20 cellular contexts compared by ENCODE assay signal in the genomic region with DNA sequence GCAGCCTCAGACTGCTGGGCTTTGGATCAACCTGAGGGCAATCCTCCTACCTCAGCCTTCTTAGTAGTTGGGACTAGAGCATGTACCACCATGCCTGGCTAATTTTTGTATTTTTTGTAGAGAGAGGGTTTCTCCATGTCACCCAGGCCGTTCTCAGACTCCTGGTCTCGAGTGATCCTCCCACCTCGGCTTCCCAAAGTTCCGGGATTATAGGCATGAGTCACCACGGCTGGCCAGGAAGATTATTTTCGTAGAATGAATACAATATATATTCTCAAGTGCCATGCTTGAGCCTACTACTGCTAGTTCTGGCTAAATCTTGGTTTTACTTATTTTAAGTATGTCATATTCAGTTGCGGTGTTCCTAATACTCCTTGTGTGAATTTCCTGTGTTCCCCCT.
A peak's percentile ranks its signal among the peaks of the same experiment; 100 is the strongest.
DNase-seq lines count a peak whose midpoint lies in the region; ATAC-seq, FAIRE-seq and TF ChIP-seq lines count a peak whose summit lies in the region.
"Had no signal": no experiment of that assay in that cellular context is flagged by ENCODE, and none has a peak within 500 bp of the region (broad histone marks: within the 10 kb centered on the region; RNA-seq: fewer than 3 reads in every experiment).

No MANE protein-coding gene starts in this region.

- H3K4me2 ChIP-seq in A549 (no peak overlapping the region), K562 (ENCODE audit: insufficient read depth, low read length) (no peak overlapping the region; the same call in 1 of the 2 replicates)
- H3K4me2 ChIP-seq: SK-N-SH had no signal

- H3K27ac ChIP-seq in A549 (no peak overlapping the region), K562 (ENCODE audit: extremely low read depth, low read depth, low read length) (no peak overlapping the region), spleen (no peak overlapping the region)
- H3K27ac ChIP-seq: HL-60 had no signal

- ATAC-seq in A549 (no peak), K562 (no peak), HG03045 (IDR thresholded peaks at IDR 0.05; ENCODE audit: unreplicated experiment) (no peak)
- ATAC-seq: Panc1 had no signal

- no peak for TF ChIP-seq POLR2A in A549 (IDR thresholded peaks at IDR 0.05; ENCODE audit: low read length)
- no peak for TF ChIP-seq POLR2A in K562 (conservative IDR thresholded peaks at IDR 0.05)
- TF ChIP-seq POLR2A in spleen (IDR thresholded peaks at IDR 0.05): no peak

- no peaks in the 10 kb centered on the region for H4K20me1 ChIP-seq in K562 (replicated peaks; ENCODE audit: control insufficient read depth, insufficient read depth, low read length)

- H2AFZ ChIP-seq in K562 (ENCODE audit: low read depth, low read length): peak overlapping the region; percentile 59

- peaks cover 5% of the 10 kb centered on the region for H3K4me1 ChIP-seq in A549
- no peaks in the 10 kb centered on the region; a peak in 3 of 5 replicates for H3K4me1 ChIP-seq in K562 (replicated peaks in 1 of 2; ENCODE audit: control insufficient read depth in 2 of 2, insufficient read depth in 2 of 2, low read length in 2 of 2)
- H3K4me1 ChIP-seq in spleen: peaks cover 0 to 10% (median 7%) of the 10 kb centered on the region in 6 donors

- no peak for DNase-seq in A549 (ENCODE audit: low read depth in 1 of 2, low spot score in 1 of 2)
- peak; percentile 30 for DNase-seq in HT1080 (ENCODE audit: low read depth)
- peak in 1 of 4 experiments; percentile 18 for DNase-seq in K562 (ENCODE audit: extremely low read depth in 1 of 4, low spot score in 3 of 4)
- peak; percentile 9 to 11 for DNase-seq in lung microvascular endothelial cell (ENCODE audit: low read depth in 2 of 2)
- DNase-seq in NCI-H146 (lab: John Stamatoyannopoulos, UW): no peak
- DNase-seq in spleen: no peak
- DNase-seq in activated naive CD4-positive, alpha-beta T cell treated with anti-CD3 and anti-CD28 coated beads, Interleukin-2, amount 50 U/mL, for 16 hours: no peak
- DNase-seq: ACHN; CD4-positive, CD25-positive, alpha-beta regulatory T cell; DMS53; KBM-7; NCI-H1436; NCI-H2081; NCI-H510A treated with DMSO at 0.1 percent for 48 hours; Right ventricle myocardium superior; SK-N-SH had no signal

- H3K36me3 ChIP-seq in K562 (ENCODE audit: control insufficient read depth, insufficient read depth, low read length): no peaks in the 10 kb centered on the region
- no peaks in the 10 kb centered on the region for H3K36me3 ChIP-seq in spleen
- H3K36me3 ChIP-seq: HAP-1 had no signal

- H3K4me3 ChIP-seq in A549: no peak overlapping the region
- H3K4me3 ChIP-seq in K562: no peak overlapping the region
- no peak overlapping the region for H3K4me3 ChIP-seq in spleen
- H3K4me3 ChIP-seq: HAP-1 had no signal

- H3K27me3 ChIP-seq in K562 (ENCODE audit: control insufficient read depth in 2 of 2, insufficient read depth in 2 of 2, low read length in 2 of 2) (peaks cover 0 to 5% of the 10 kb centered on the region in 2 experiments; a peak in 3 of 5 replicates), spleen (replicated peaks in 1 of 7) (peaks cover 0 to 21% (median 0%) of the 10 kb centered on the region in 7 donors)

- H3K9me1 ChIP-seq in K562 (ENCODE audit: control insufficient read depth, insufficient read depth, low read length): no peaks in the 10 kb centered on the region

- no peaks in the 10 kb centered on the region for H3K79me2 ChIP-seq in K562 (ENCODE audit: control insufficient read depth, insufficient read depth, low read length)

- 76% methylated on average over 7 of the region's 7 CpGs for WGBS in A549 (ENCODE audit: missing lambda C conversion rate)
- 20% methylated on average over 7 of the region's 7 CpGs for WGBS in K562 (ENCODE audit: insufficient coverage, low coverage, missing lambda C conversion rate)
- WGBS in spleen, 5 donors: 84 to 94% (median 87%) methylated on average over 7 of the region's 7 CpGs

- TF ChIP-seq EP300 in A549 (IDR thresholded peaks at IDR 0.05): no peak
- TF ChIP-seq EP300 in K562 (IDR thresholded peaks at IDR 0.05; ENCODE audit: low read length): no peak

- in situ Hi-C loops in K562 (cut with MboI): no loop called here

- no peak for FAIRE-seq in A549 (lab: Jason Lieb, UNC)
- no peak for FAIRE-seq in K562 (lab: Jason Lieb, UNC)

- no TSS peak for BruUV-seq in K562 (replicated peaks; lab: Mats Ljungman, UMichigan)

- TF ChIP-seq CTCF in A549 (IDR thresholded peaks at IDR 0.05) (no peak), K562 (IDR thresholded peaks at IDR 0.05 in 2 of 3, conservative IDR thresholded peaks at IDR 0.05 in 1 of 3; ENCODE audit: insufficient read depth in 2 of 3, low read depth in 1 of 3, low read length in 3 of 3) (no peak), spleen (IDR thresholded peaks at IDR 0.05 in 8 of 11, conservative IDR thresholded peaks at IDR 0.05 in 3 of 11) (no peak)

- intact Hi-C loops in K562 (cut with micrococcal nuclease): no loop called here
- intact Hi-C loops in spleen (cut with DNase I; ENCODE audit: low total_unique reads): no loop called here

- POLR2A ChIA-PET in A549 (lab: Yijun Ruan, JAX): no interaction called here
- POLR2A ChIA-PET in K562 (lab: Yijun Ruan, JAX): no interaction called here

- CTCF ChIA-PET in A549 (lab: Yijun Ruan, JAX) (interaction anchor here (3.3 to 5.6 kb wide), 3 partner anchors 14 to 129 kb away, joined by 21 to 51 read pairs (median 46); no protein-coding TSS in a partner anchor), K562 (lab: Yijun Ruan, JAX; ENCODE audit: low intra/inter-chr PET ratio) (no interaction called here)

- H3K9ac ChIP-seq in K562 (ENCODE audit: insufficient read depth in 1 of 2, low read depth in 2 of 2, low read length in 2 of 2): no peak overlapping the region
- H3K9ac ChIP-seq: SK-N-SH had no signal

- no peak for TF ChIP-seq RAD21 in A549 (conservative IDR thresholded peaks at IDR 0.05 in 1 of 2, IDR thresholded peaks at IDR 0.05 in 1 of 2)
- no peak for TF ChIP-seq RAD21 in K562 (CRISPR knock-in tag; conservative IDR thresholded peaks at IDR 0.05 in 1 of 2, IDR thresholded peaks at IDR 0.05 in 1 of 2)

- no peaks in the 10 kb centered on the region for H3K9me3 ChIP-seq in A549
- no peaks in the 10 kb centered on the region for H3K9me3 ChIP-seq in K562 (replicated peaks; ENCODE audit: control insufficient read depth, insufficient read depth, low read depth, low read length)
- H3K9me3 ChIP-seq in spleen: no peaks in the 10 kb centered on the region
- H3K9me3 ChIP-seq: HAP-1, SK-N-SH had no signal

TF ChIP-seq in A549, 52 proteins besides CTCF, POLR2A, EP300 and RAD21:
- no peak for TF ChIP-seq FOSL2 (IDR thresholded peaks at IDR 0.05)
- TF ChIP-seq FOSL2 (CRISPR knock-in tag; IDR thresholded peaks at IDR 0.05): peak; percentile 8; the same call in 1 of the 2 replicates
- TF ChIP-seq EHF (CRISPR knock-in tag; IDR thresholded peaks at IDR 0.05): no peak
- TF ChIP-seq, protein P1, sequence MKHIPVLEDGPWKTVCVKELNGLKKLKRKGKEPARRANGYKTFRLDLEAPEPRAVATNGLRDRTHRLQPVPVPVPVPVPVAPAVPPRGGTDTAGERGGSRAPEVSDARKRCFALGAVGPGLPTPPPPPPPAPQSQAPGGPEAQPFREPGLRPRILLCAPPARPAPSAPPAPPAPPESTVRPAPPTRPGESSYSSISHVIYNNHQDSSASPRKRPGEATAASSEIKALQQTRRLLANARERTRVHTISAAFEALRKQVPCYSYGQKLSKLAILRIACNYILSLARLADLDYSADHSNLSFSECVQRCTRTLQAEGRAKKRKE (CRISPR knock-in tag; IDR thresholded peaks at IDR 0.05; ENCODE audit: low read depth): no peak

TF ChIP-seq in K562, 482 proteins besides CTCF, POLR2A, EP300 and RAD21:
- TF ChIP-seq NCOR1 (IDR thresholded peaks at IDR 0.05) (0 out of 2 replicates have a peak, but pooled peaks have one; percentile 13), FOSL1 (tag; conservative IDR thresholded peaks at IDR 0.05) (peak; percentile 67), ARID1B (IDR thresholded peaks at IDR 0.05) (peak; percentile 69), CBX2 (IDR thresholded peaks at IDR 0.05; ENCODE audit: insufficient read depth, low read length, poor library complexity, severe bottlenecking) (no peak), JUND (IDR thresholded peaks at IDR 0.05; ENCODE audit: borderline replicate concordance, low read depth, low read length) (peak; percentile 87), JUND (tag; IDR thresholded peaks at IDR 0.05; ENCODE audit: borderline replicate concordance, low read depth, low read length) (peak; percentile 79; the same call in 2 of the 3 replicates), ZNF239 (CRISPR knock-in tag; IDR thresholded peaks at IDR 0.05) (no peak), NFYB (IDR thresholded peaks at IDR 0.05; ENCODE audit: extremely low read depth, insufficient read length) (no peak), SMARCA4 (IDR thresholded peaks at IDR 0.05) (peak; percentile 53; the same call in 1 of the 2 replicates), DPF2 (IDR thresholded peaks at IDR 0.05) (peak; percentile 34; the same call in 1 of the 2 replicates), ZNF668 (CRISPR knock-in tag; IDR thresholded peaks at IDR 0.05) (no peak), JUN (IDR thresholded peaks at IDR 0.05; ENCODE audit: borderline replicate concordance, low read depth, low read length) (peak; percentile 51; the same call in 1 of the 2 replicates), JUN (CRISPR knock-in tag; IDR thresholded peaks at IDR 0.05; ENCODE audit: borderline replicate concordance) (no peak)
- TF ChIP-seq, protein P2, sequence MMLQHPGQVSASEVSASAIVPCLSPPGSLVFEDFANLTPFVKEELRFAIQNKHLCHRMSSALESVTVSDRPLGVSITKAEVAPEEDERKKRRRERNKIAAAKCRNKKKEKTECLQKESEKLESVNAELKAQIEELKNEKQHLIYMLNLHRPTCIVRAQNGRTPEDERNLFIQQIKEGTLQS (IDR thresholded peaks at IDR 0.05): peak; percentile 78
- TF ChIP-seq, protein P2 (CRISPR knock-in tag; conservative IDR thresholded peaks at IDR 0.05): no peak

Comparison
In these comparisons a context has a peak if more than half of its experiments do, and no peak if none do; other contexts are left out.
1. DNase-seq: peak in HT1080 (single experiment) and lung microvascular endothelial cell (2 of 2); none in A549 (0 of 2), NCI-H146 (single experiment), spleen (single experiment) and activated naive CD4-positive, alpha-beta T cell treated with anti-CD3 and anti-CD28 coated beads, Interleukin-2, amount 50 U/mL, for 16 hours (single experiment).